Comparison of ENCODE assay signal across 6 cellular contexts in genomic region chr1:156194300-156194652, GRCh38. TPM values are rescaled to one million over a fixed set of nuclear protein-coding genes. Genes with fewer than 3 reads are reported as not detected.
A peak's percentile ranks its signal among the peaks of the same experiment; 100 is the strongest.
DNase-seq lines count a peak whose midpoint lies in the region; ATAC-seq and TF ChIP-seq lines count a peak whose summit lies in the region.

No MANE protein-coding gene starts in this region.

- peaks cover 66% of the 10 kb centered on the region for H3K36me3 Mint-ChIP-seq in activated T-cell treated with anti-CD3 and anti-CD28 coated beads, Interleukin-2, amount 50 U/mL, for 24 hours (ENCODE audit: low read depth)
- H3K36me3 Mint-ChIP-seq in chondrocyte (ENCODE audit: low read depth) (peaks cover 2% of the 10 kb centered on the region), osteocyte (ENCODE audit: unreplicated experiment) (peaks cover 10% of the 10 kb centered on the region)

- no peak overlapping the region for H3K4me3 Mint-ChIP-seq in activated T-cell treated with anti-CD3 and anti-CD28 coated beads, Interleukin-2, amount 50 U/mL, for 24 hours
- H3K4me3 Mint-ChIP-seq in chondrocyte (ENCODE audit: unreplicated experiment) (peak overlapping the region; percentile 100), osteocyte (ENCODE audit: unreplicated experiment) (peak overlapping the region; percentile 92)

- ATAC-seq in omental fat pad (ENCODE audit: low FRiP score), result no peak

- DNase-seq in activated T-cell treated with anti-CD3 and anti-CD28 coated beads, Interleukin-2, amount 50 U/mL, for 24 hours, result no peak
- no peak for DNase-seq in activated T-cell treated with anti-CD3 and anti-CD28 coated beads, Interleukin-2, amount 50 U/mL, for 48 hours
- no peak for DNase-seq in chondrocyte (ENCODE audit: low spot score)
- DNase-seq in osteocyte (ENCODE audit: extremely low spot score, unreplicated experiment), result no peak
- DNase-seq in omental fat pad (ENCODE audit: low spot score), result no peak
- DNase-seq in foreskin melanocyte, result no peak

- no peaks in the 10 kb centered on the region for H3K9me3 Mint-ChIP-seq in activated T-cell treated with anti-CD3 and anti-CD28 coated beads, Interleukin-2, amount 50 U/mL, for 24 hours
- H3K9me3 Mint-ChIP-seq in chondrocyte (ENCODE audit: low read depth) (no peaks in the 10 kb centered on the region), osteocyte (ENCODE audit: unreplicated experiment) (no peaks in the 10 kb centered on the region)

- H3K27ac Mint-ChIP-seq in activated T-cell treated with anti-CD3 and anti-CD28 coated beads, Interleukin-2, amount 50 U/mL, for 24 hours, result peak overlapping the region; percentile 99
- H3K27ac Mint-ChIP-seq in chondrocyte (ENCODE audit: unreplicated experiment) (peak overlapping the region; percentile 96), osteocyte (ENCODE audit: unreplicated experiment) (peak overlapping the region; percentile 80)

- H3K27me3 Mint-ChIP-seq in activated T-cell treated with anti-CD3 and anti-CD28 coated beads, Interleukin-2, amount 50 U/mL, for 24 hours, result no peaks in the 10 kb centered on the region
- H3K27me3 Mint-ChIP-seq in chondrocyte (ENCODE audit: low read depth) (no peaks in the 10 kb centered on the region), osteocyte (ENCODE audit: unreplicated experiment) (no peaks in the 10 kb centered on the region)

- no peak for TF ChIP-seq CTCF in chondrocyte (IDR thresholded peaks at IDR 0.05)
- no peak for TF ChIP-seq CTCF in osteocyte (IDR thresholded peaks at IDR 0.05)
- no peak for TF ChIP-seq CTCF in omental fat pad (IDR thresholded peaks at IDR 0.05)

- peaks cover 71% of the 10 kb centered on the region for H3K4me1 Mint-ChIP-seq in activated T-cell treated with anti-CD3 and anti-CD28 coated beads, Interleukin-2, amount 50 U/mL, for 24 hours (ENCODE audit: low read depth)
- H3K4me1 Mint-ChIP-seq in chondrocyte (ENCODE audit: low read depth) (peaks cover 23% of the 10 kb centered on the region), osteocyte (ENCODE audit: unreplicated experiment) (peaks cover 26% of the 10 kb centered on the region)

RNA-seq across cellular contexts. Expression of gene SLC25A44, which starts 0.4 kb away (rescaled TPM):
- total RNA-seq in chondrocyte (13.4 to 17.5 TPM (median 17.2 TPM) in 3 replicates), osteocyte (20.2 and 23.4 TPM in 2 replicates), omental fat pad (10 to 100 TPM; 19.1 to 89.8 (median 36.3) TPM)

RNA-seq across cellular contexts. Expression of gene PMF1, which starts 18.5 kb away (rescaled TPM):
- total RNA-seq in chondrocyte (35.8 to 40.5 TPM (median 38.6 TPM) in 3 replicates), osteocyte (54.1 and 57.0 TPM in 2 replicates), omental fat pad (10 to 100 TPM; 34.0 to 74.8 (median 49.5) TPM)

RNA-seq across cellular contexts. Expression of gene SEMA4A, which starts 40.9 kb away (rescaled TPM):
- total RNA-seq in chondrocyte (1.6 to 2.5 TPM (median 2.0 TPM) in 3 replicates), osteocyte (1.6 and 1.8 TPM in 2 replicates), omental fat pad (10 to 100 TPM in 3 of 4 donors, 1 to 10 TPM in 1; 4.1 to 99.1 (median 24.6) TPM)

RNA-seq across cellular contexts. Expression of gene BGLAP, which starts 47.7 kb away (rescaled TPM):
- total RNA-seq in chondrocyte (0.82 TPM in 1 of 3 replicates, not detected in the others), osteocyte (0.52 TPM in 1 of 2 replicates, not detected in the other), omental fat pad (1 to 10 TPM in 1 of 4 donors, under 1 TPM in 1, not detected in 2; 0.82 to 5.0 TPM)

RNA-seq across cellular contexts. Expression of gene PAQR6, which starts 53.6 kb away (rescaled TPM):
- total RNA-seq in chondrocyte, result 4.9 to 6.9 TPM (median 4.9 TPM) in 3 replicates
- total RNA-seq in osteocyte, result 12.0 and 12.5 TPM in 2 replicates
- total RNA-seq in omental fat pad, result 1 to 10 TPM in 3 of 4 donors, under 1 TPM in 1; 0.74 to 3.4 (median 1.6) TPM
